ENCODE assay signal across 20 cellular contexts in the genomic region with DNA sequence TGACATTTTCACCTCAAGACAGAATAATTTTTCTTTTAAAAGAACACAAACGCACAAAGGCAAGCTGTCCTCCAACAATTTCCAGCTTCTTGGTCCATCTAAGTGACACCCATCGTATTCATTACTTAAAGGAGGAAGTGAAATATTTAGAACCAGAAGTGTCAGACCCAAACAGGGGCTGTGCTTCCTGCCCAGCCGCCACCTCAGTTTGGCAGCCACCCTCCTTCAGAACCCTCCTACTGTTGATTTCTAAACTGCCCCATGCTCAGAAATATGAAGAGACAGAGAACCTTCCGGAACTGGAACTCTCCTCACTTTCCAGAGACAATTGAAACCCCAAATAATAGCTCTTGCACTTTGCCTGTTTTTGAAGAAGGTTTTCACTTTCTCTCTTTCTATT.
"Had no signal": no experiment of that assay in that cellular context is flagged by ENCODE, and none has a peak within 500 bp of the region (broad histone marks: within the 10 kb centered on the region; RNA-seq: fewer than 3 reads in every experiment).

No MANE protein-coding gene starts in this region.

- H3K27me3 ChIP-seq: brain microvascular endothelial cell, testis, vagina had no signal

- H3K9me3 ChIP-seq: esophagus muscularis mucosa, sigmoid colon, stomach, testis, vagina had no signal

- H3K4me3 ChIP-seq: coronary artery, esophagus muscularis mucosa, sigmoid colon, smooth muscle cell, stomach, testis, vagina had no signal

- ATAC-seq: activated naive CD4-positive, alpha-beta T cell treated with anti-CD3 and anti-CD28 coated beads, Interleukin-2, amount 50 U/mL, for 72 hours; activated T-helper 17 cell treated with anti-CD3 and anti-CD28 coated beads, Interleukin-2, amount 50 U/mL, for 72 hours; left cardiac atrium; stimulated activated memory B cell treated with anti-CD40 and anti-IgM and Interleukin-4, amounts not matched to agents 10 μg/mL and 1 μg/mL and 100 μg/mL, for 72 hours had no signal

- DNase-seq: activated CD4-positive, alpha-beta T cell treated with anti-CD3 and anti-CD28 coated beads for 1 hour; activated CD4-positive, alpha-beta T cell treated with anti-CD3 and anti-CD28 coated beads, Interleukin-2, amount 50 U/mL, for 1 hour; activated T-cell treated with anti-CD3 and anti-CD28 coated beads, Interleukin-2, amount 50 U/mL, for 1 hour; aorta; brain microvascular endothelial cell; central memory CD4-positive, alpha-beta T cell; left cardiac atrium; retina; sigmoid colon; stimulated activated CD4-positive, alpha-beta T cell treated with anti-CD3 and anti-CD28 coated beads, Interleukin-15, amount 100 ng/mL, for 24 hours; stomach; testis; trophoblast cell had no signal

- H3K4me1 ChIP-seq: testis had no signal

- H3K27ac ChIP-seq: brain microvascular endothelial cell, coronary artery, esophagus muscularis mucosa, sigmoid colon, stomach, testis, vagina had no signal

- H3K36me3 ChIP-seq: brain microvascular endothelial cell, esophagus muscularis mucosa, sigmoid colon, stomach, vagina had no signal
